In the genomic region with DNA sequence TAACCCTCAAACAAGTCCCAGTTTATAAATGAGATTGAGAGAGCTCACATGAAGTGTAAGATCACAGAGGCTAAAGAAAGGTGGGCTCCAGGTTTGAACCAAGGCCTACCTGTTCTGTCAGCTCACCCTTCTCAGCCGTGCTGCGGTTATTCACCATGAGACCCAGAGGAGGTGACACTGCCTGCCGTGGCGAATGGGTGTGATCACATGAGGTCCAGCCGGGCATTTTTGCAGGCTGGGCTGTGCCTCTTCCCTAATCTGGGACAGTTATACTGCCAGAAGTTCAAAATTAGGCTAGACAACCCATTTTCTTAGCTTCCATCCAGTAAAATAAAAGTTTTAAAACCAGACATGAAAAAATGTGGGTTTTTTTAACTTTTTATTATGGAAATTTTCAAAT, we compare ENCODE assay signal across 1 cellular context.
TF ChIP-seq lines count a peak whose summit lies in the region.

No MANE protein-coding gene starts in this region.

TF ChIP-seq in WTC11, 78 proteins besides CTCF, POLR2A, EP300 and RAD21:
- TF ChIP-seq, protein P1, sequence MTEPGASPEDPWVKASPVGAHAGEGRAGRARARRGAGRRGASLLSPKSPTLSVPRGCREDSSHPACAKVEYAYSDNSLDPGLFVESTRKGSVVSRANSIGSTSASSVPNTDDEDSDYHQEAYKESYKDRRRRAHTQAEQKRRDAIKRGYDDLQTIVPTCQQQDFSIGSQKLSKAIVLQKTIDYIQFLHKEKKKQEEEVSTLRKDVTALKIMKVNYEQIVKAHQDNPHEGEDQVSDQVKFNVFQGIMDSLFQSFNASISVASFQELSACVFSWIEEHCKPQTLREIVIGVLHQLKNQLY (CRISPR knock-in tag; IDR thresholded peaks at IDR 0.05), result no peak
- TF ChIP-seq NFYB (CRISPR knock-in tag; conservative IDR thresholded peaks at IDR 0.05; ENCODE audit: low read depth) (no peak), MXD4 (CRISPR knock-in tag; IDR thresholded peaks at IDR 0.05; ENCODE audit: borderline replicate concordance) (no peak), OVOL2 (CRISPR knock-in tag; IDR thresholded peaks at IDR 0.05; ENCODE audit: borderline replicate concordance) (no peak), FOXJ3 (CRISPR knock-in tag; IDR thresholded peaks at IDR 0.05; ENCODE audit: borderline replicate concordance) (no peak), CREM (CRISPR knock-in tag; IDR thresholded peaks at IDR 0.05) (no peak), STAT6 (CRISPR knock-in tag; conservative IDR thresholded peaks at IDR 0.05; ENCODE audit: low read depth) (no peak), ZNF317 (CRISPR knock-in tag; IDR thresholded peaks at IDR 0.05; ENCODE audit: borderline replicate concordance, low read depth) (no peak), JAZF1 (CRISPR knock-in tag; IDR thresholded peaks at IDR 0.05) (no peak)
- TF ChIP-seq, protein P2, sequence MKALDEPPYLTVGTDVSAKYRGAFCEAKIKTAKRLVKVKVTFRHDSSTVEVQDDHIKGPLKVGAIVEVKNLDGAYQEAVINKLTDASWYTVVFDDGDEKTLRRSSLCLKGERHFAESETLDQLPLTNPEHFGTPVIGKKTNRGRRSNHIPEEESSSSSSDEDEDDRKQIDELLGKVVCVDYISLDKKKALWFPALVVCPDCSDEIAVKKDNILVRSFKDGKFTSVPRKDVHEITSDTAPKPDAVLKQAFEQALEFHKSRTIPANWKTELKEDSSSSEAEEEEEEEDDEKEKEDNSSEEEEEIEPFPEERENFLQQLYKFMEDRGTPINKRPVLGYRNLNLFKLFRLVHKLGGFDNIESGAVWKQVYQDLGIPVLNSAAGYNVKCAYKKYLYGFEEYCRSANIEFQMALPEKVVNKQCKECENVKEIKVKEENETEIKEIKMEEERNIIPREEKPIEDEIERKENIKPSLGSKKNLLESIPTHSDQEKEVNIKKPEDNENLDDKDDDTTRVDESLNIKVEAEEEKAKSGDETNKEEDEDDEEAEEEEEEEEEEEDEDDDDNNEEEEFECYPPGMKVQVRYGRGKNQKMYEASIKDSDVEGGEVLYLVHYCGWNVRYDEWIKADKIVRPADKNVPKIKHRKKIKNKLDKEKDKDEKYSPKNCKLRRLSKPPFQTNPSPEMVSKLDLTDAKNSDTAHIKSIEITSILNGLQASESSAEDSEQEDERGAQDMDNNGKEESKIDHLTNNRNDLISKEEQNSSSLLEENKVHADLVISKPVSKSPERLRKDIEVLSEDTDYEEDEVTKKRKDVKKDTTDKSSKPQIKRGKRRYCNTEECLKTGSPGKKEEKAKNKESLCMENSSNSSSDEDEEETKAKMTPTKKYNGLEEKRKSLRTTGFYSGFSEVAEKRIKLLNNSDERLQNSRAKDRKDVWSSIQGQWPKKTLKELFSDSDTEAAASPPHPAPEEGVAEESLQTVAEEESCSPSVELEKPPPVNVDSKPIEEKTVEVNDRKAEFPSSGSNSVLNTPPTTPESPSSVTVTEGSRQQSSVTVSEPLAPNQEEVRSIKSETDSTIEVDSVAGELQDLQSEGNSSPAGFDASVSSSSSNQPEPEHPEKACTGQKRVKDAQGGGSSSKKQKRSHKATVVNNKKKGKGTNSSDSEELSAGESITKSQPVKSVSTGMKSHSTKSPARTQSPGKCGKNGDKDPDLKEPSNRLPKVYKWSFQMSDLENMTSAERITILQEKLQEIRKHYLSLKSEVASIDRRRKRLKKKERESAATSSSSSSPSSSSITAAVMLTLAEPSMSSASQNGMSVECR (CRISPR knock-in tag; IDR thresholded peaks at IDR 0.05; ENCODE audit: borderline replicate concordance), result no peak
